ENCODE assay signal across 18 cellular contexts in the genomic region with DNA sequence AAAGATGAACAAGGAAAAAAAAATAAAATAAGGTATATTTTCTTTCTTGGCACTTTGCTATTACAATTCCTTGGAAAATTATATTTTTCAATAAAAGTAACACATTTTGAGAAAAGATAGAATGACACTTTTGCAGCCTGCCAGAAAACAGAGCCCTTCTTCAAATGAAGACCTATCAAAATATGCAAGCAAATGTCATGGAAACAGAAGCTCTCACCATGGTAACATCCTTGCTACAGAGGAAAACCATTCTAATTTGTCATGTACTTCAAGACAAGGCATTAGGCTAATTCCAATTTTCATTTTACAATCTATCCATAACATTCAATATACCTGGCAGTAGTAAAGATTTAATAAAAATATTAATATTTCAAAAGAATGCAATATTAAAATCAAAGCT.
"Had no signal": no experiment of that assay in that cellular context is flagged by ENCODE, and none has a peak within 500 bp of the region (broad histone marks: within the 10 kb centered on the region; RNA-seq: fewer than 3 reads in every experiment).

No MANE protein-coding gene starts in this region.

- H3K27ac ChIP-seq: adrenal gland, body of pancreas, foreskin keratinocyte, heart left ventricle, left ventricle myocardium inferior, neural progenitor cell, ovary had no signal

- H2AFZ ChIP-seq: neural progenitor cell had no signal

- H3K4me1 ChIP-seq: adrenal gland, body of pancreas, foreskin keratinocyte, left ventricle myocardium inferior, neural progenitor cell had no signal

- H3K4me3 ChIP-seq: adrenal gland, body of pancreas, heart left ventricle, left ventricle myocardium inferior, neural progenitor cell, ovary had no signal

- DNase-seq: activated CD4-positive, alpha-beta T cell treated with anti-CD3 and anti-CD28 coated beads, Interleukin-2, amount 10 ng/mL, durations not matched to agents 7 days and 5 days; activated CD8-positive, alpha-beta memory T cell treated with anti-CD3 and anti-CD28 coated beads for 24 hours; activated naive CD4-positive, alpha-beta T cell treated with anti-CD3 and anti-CD28 coated beads, Interleukin-2, amount 10 ng/mL, durations not matched to agents 7 days and 5 days; adrenal gland; body of pancreas; cerebellar nuclear complex; dermis blood vessel endothelial cell; endodermal cell; foreskin keratinocyte; heart left ventricle; islet precursor cell; left ventricle myocardium inferior; ovary; retina; stimulated activated CD4-positive, alpha-beta T cell treated with anti-CD3 and anti-CD28 coated beads, Interleukin-15, amount 100 ng/mL, for 24 hours; stimulated activated CD4-positive, alpha-beta T cell treated with anti-CD3 and anti-CD28 coated beads, Interleukin-4, amount 100 ng/mL, for 24 hours; stimulated activated naive CD8-positive, alpha-beta T cell treated with anti-CD3 and anti-CD28 coated beads, Interleukin-15, amount 100 ng/mL, for 72 hours had no signal

- H3K36me3 ChIP-seq: adrenal gland, left ventricle myocardium inferior, neural progenitor cell, ovary had no signal

- H3K4me2 ChIP-seq: neural progenitor cell had no signal

- H3K9me3 ChIP-seq: adrenal gland, body of pancreas, heart left ventricle, left ventricle myocardium inferior, ovary had no signal

- H3K27me3 ChIP-seq: adrenal gland, body of pancreas, foreskin keratinocyte, heart left ventricle, neural progenitor cell, ovary had no signal

- H3K9ac ChIP-seq: neural progenitor cell had no signal
